ENCODE assay signal across 17 cellular contexts in genomic region chr22:29917052-29917902, GRCh38. TPM values are rescaled to one million over a fixed set of nuclear protein-coding genes. Genes with fewer than 3 reads are reported as not detected.
DNase-seq lines count a peak whose midpoint lies in the region; ATAC-seq, FAIRE-seq and TF ChIP-seq lines count a peak whose summit lies in the region.
"Had no signal": no experiment of that assay in that cellular context is flagged by ENCODE, and none has a peak within 500 bp of the region (broad histone marks: within the 10 kb centered on the region; RNA-seq: fewer than 3 reads in every experiment).

No MANE protein-coding gene starts in this region.

- no peak overlapping the region for H3K9ac ChIP-seq in adipocyte (ENCODE audit: low read length)

- FAIRE-seq in G401.6 (lab: Jason Lieb, UNC) = peak; percentile 69

- H3K4me1 Mint-ChIP-seq in type B pancreatic cell (ENCODE audit: unreplicated experiment) (peaks cover 29% of the 10 kb centered on the region), chondrocyte (ENCODE audit: low read depth) (peaks cover 86% of the 10 kb centered on the region)
- H3K4me1 Mint-ChIP-seq: activated CD4-positive, alpha-beta T cell treated with anti-CD3 and anti-CD28 coated beads, Interleukin-2, amount 10 ng/mL, durations not matched to agents 7 days and 5 days had no signal

- peak overlapping the region; percentile 8 for H3K4me3 ChIP-seq in adipocyte (ENCODE audit: low read length)
- H3K4me3 ChIP-seq: spleen had no signal

- H3K9me3 Mint-ChIP-seq in type B pancreatic cell (peaks cover 7% of the 10 kb centered on the region), chondrocyte (ENCODE audit: low read depth) (peaks cover 2% of the 10 kb centered on the region)
- H3K9me3 Mint-ChIP-seq: activated CD4-positive, alpha-beta T cell treated with anti-CD3 and anti-CD28 coated beads, Interleukin-2, amount 10 ng/mL, durations not matched to agents 7 days and 5 days; activated T-cell treated with anti-CD3 and anti-CD28 coated beads, Interleukin-2, amount 50 U/mL, for 24 hours had no signal

- H3K27me3 Mint-ChIP-seq in type B pancreatic cell (no peaks in the 10 kb centered on the region), chondrocyte (ENCODE audit: low read depth) (no peaks in the 10 kb centered on the region)
- H3K27me3 Mint-ChIP-seq: activated CD4-positive, alpha-beta T cell treated with anti-CD3 and anti-CD28 coated beads, Interleukin-2, amount 10 ng/mL, durations not matched to agents 7 days and 5 days; activated T-cell treated with anti-CD3 and anti-CD28 coated beads, Interleukin-2, amount 50 U/mL, for 24 hours had no signal

- intact Hi-C loops in sciatic nerve (cut with DNase I) = no loop called here

- ATAC-seq in sciatic nerve (peak; percentile 91), GM19463 (IDR thresholded peaks at IDR 0.05; ENCODE audit: unreplicated experiment) (no peak)
- ATAC-seq: stimulated activated naive CD8-positive, alpha-beta T cell treated with anti-CD3 and anti-CD28 coated beads, Interleukin-15, Interleukin-2, amounts not matched to agents 100 U/mL and 50 U/mL, for 24 hours had no signal

- H3K27me3 ChIP-seq in adipocyte (replicated peaks; ENCODE audit: control insufficient read depth, insufficient read depth, low read length) = no peaks in the 10 kb centered on the region
- H3K27me3 ChIP-seq: BE2C, spleen had no signal

- H3K4me1 ChIP-seq in adipocyte (ENCODE audit: control insufficient read depth, insufficient read depth, low read length) = peaks cover 54% of the 10 kb centered on the region
- H3K4me1 ChIP-seq: BE2C had no signal

- H3K4me3 Mint-ChIP-seq in type B pancreatic cell = no peak overlapping the region
- no peak overlapping the region for H3K4me3 Mint-ChIP-seq in chondrocyte (ENCODE audit: unreplicated experiment)
- H3K4me3 Mint-ChIP-seq: activated CD4-positive, alpha-beta T cell treated with anti-CD3 and anti-CD28 coated beads, Interleukin-2, amount 10 ng/mL, durations not matched to agents 7 days and 5 days; activated T-cell treated with anti-CD3 and anti-CD28 coated beads, Interleukin-2, amount 50 U/mL, for 24 hours had no signal

- H3K36me3 ChIP-seq in adipocyte (ENCODE audit: control insufficient read depth, insufficient read depth, low read length, severe bottlenecking) = no peaks in the 10 kb centered on the region
- H3K36me3 ChIP-seq: BE2C, spleen had no signal

- H3K36me3 Mint-ChIP-seq in type B pancreatic cell = peaks cover 1% of the 10 kb centered on the region
- H3K36me3 Mint-ChIP-seq in chondrocyte (ENCODE audit: low read depth) = no peaks in the 10 kb centered on the region

- no peaks in the 10 kb centered on the region for H3K9me3 ChIP-seq in adipocyte (ENCODE audit: control insufficient read depth, low read length)
- H3K9me3 ChIP-seq: BE2C, spleen had no signal

- TF ChIP-seq CTCF in type B pancreatic cell (conservative IDR thresholded peaks at IDR 0.05) = no peak
- TF ChIP-seq CTCF in chondrocyte (IDR thresholded peaks at IDR 0.05) = no peak

- H3K27ac Mint-ChIP-seq in type B pancreatic cell = no peak overlapping the region
- no peak overlapping the region for H3K27ac Mint-ChIP-seq in chondrocyte (ENCODE audit: unreplicated experiment)
- H3K27ac Mint-ChIP-seq: activated CD4-positive, alpha-beta T cell treated with anti-CD3 and anti-CD28 coated beads, Interleukin-2, amount 10 ng/mL, durations not matched to agents 7 days and 5 days; activated T-cell treated with anti-CD3 and anti-CD28 coated beads, Interleukin-2, amount 50 U/mL, for 24 hours had no signal

- DNase-seq in adipocyte (ENCODE audit: low read depth) (peak; percentile 29), fibroblast of the conjunctiva (ENCODE audit: low read depth) (peak; percentile 31), sciatic nerve (ENCODE audit: low spot score) (no peak), type B pancreatic cell (ENCODE audit: extremely low spot score, unreplicated experiment) (no peak), D341Med (ENCODE audit: low spot score) (no peak), chondrocyte (ENCODE audit: low spot score) (no peak)
- DNase-seq: activated CD4-positive, alpha-beta T cell treated with anti-CD3 and anti-CD28 coated beads, Interleukin-2, amount 10 ng/mL, durations not matched to agents 7 days and 5 days; activated T-cell treated with anti-CD3 and anti-CD28 coated beads, Interleukin-2, amount 50 U/mL, for 24 hours; BE2C; dermis blood vessel endothelial cell; DMS53; Karpas-422; NCI-H2107; spleen; stimulated activated naive CD8-positive, alpha-beta T cell treated with anti-CD3 and anti-CD28 coated beads, Interleukin-15, Interleukin-2, amounts not matched to agents 100 U/mL and 50 U/mL, for 24 hours had no signal

RNA-seq across cellular contexts. Expression of gene MTMR3, which starts 34.3 kb away (rescaled TPM):
- total RNA-seq in sciatic nerve (73.2 TPM), type B pancreatic cell (ENCODE audit: low replicate concordance) (50.2 and 54.3 TPM in 2 replicates), chondrocyte (30.5 to 37.1 TPM (median 36.9 TPM) in 3 replicates)

Comparison
In these comparisons a context has a peak if more than half of its experiments do, and no peak if none do; other contexts are left out.
1. DNase-seq: peak in adipocyte (single experiment) and fibroblast of the conjunctiva (single experiment); none in sciatic nerve (single experiment), type B pancreatic cell (single experiment), D341Med (single experiment) and chondrocyte (single experiment).